ENCODE assay signal across 1 cellular context in genomic region chr3:179074656-179075055, GRCh38.
TF ChIP-seq lines count a peak whose summit lies in the region.

No MANE protein-coding gene starts in this region.

TF ChIP-seq in GM23338, 12 proteins besides CTCF, POLR2A, EP300 and RAD21 (continued from another document):
- no peak for TF ChIP-seq CREB1 (CRISPR knock-in tag; IDR thresholded peaks at IDR 0.05; ENCODE audit: low read depth)
